In genomic region chr11:115579181-115579825, GRCh38 we compare ENCODE assay signal across 27 cellular contexts.
"Had no signal": no experiment of that assay in that cellular context is flagged by ENCODE, and none has a peak within 500 bp of the region (broad histone marks: within the 10 kb centered on the region; RNA-seq: fewer than 3 reads in every experiment).

No MANE protein-coding gene starts in this region.

- H3K9me3 ChIP-seq: adrenal gland, ascending aorta, esophagus squamous epithelium, gastroesophageal sphincter, heart left ventricle, lower lobe of right lung, thoracic aorta, upper lobe of left lung had no signal

- H3K4me2 ChIP-seq: neural progenitor cell had no signal

- ATAC-seq: activated T-helper 17 cell treated with anti-CD3 and anti-CD28 coated beads, Interleukin-2, amount 50 U/mL, for 72 hours; effector memory CD8-positive, alpha-beta T cell; gastroesophageal sphincter; heart left ventricle; left lobe of liver; lower lobe of right lung; naive thymus-derived CD4-positive, alpha-beta T cell; T-cell; WTC11 had no signal

- H3K36me3 Mint-ChIP-seq: activated naive CD8-positive, alpha-beta T cell; naive thymus-derived CD4-positive, alpha-beta T cell; neural progenitor cell; T-cell; WTC11 had no signal

- H3K4me3 Mint-ChIP-seq: activated naive CD8-positive, alpha-beta T cell; activated T-cell treated with anti-CD3 and anti-CD28 coated beads, Interleukin-2, amount 50 U/mL, for 24 hours; activated T-helper 17 cell treated with anti-CD3 and anti-CD28 coated beads, Interleukin-2, amount 50 U/mL, for 72 hours; central memory CD8-positive, alpha-beta T cell; effector memory CD8-positive, alpha-beta T cell; naive thymus-derived CD4-positive, alpha-beta T cell; neural progenitor cell; T-cell; T-helper 2 cell treated with Interferon-gamma antibody and Interleukin-4, amounts not matched to agents 5 μg/mL and 100 μg/mL, for 36 hours; WTC11 had no signal

- H3K27ac Mint-ChIP-seq: activated naive CD8-positive, alpha-beta T cell; activated T-cell treated with anti-CD3 and anti-CD28 coated beads, Interleukin-2, amount 50 U/mL, for 24 hours; activated T-helper 17 cell treated with anti-CD3 and anti-CD28 coated beads, Interleukin-2, amount 50 U/mL, for 72 hours; effector memory CD8-positive, alpha-beta T cell; naive thymus-derived CD4-positive, alpha-beta T cell; neural progenitor cell; progenitor cell of endocrine pancreas; T-cell; T-helper 2 cell treated with Interferon-gamma antibody and Interleukin-4, amounts not matched to agents 5 μg/mL and 100 μg/mL, for 36 hours; WTC11 had no signal

- H3K4me1 ChIP-seq: adrenal gland, ascending aorta, lower lobe of right lung had no signal

- H2AFZ ChIP-seq: neural progenitor cell had no signal

- H3K27me3 ChIP-seq: adrenal gland, ascending aorta, esophagus squamous epithelium, heart left ventricle, neural progenitor cell, upper lobe of left lung had no signal

- H3K9ac ChIP-seq: neural progenitor cell had no signal

- H3K27me3 Mint-ChIP-seq: activated T-helper 17 cell treated with anti-CD3 and anti-CD28 coated beads, Interleukin-2, amount 50 U/mL, for 72 hours; central memory CD8-positive, alpha-beta T cell; effector memory CD8-positive, alpha-beta T cell; T-cell had no signal

- H3K4me1 Mint-ChIP-seq: activated T-helper 17 cell treated with anti-CD3 and anti-CD28 coated beads, Interleukin-2, amount 50 U/mL, for 72 hours; central memory CD8-positive, alpha-beta T cell; naive thymus-derived CD4-positive, alpha-beta T cell; T-cell had no signal

- H3K9me3 Mint-ChIP-seq: activated T-cell treated with anti-CD3 and anti-CD28 coated beads, Interleukin-2, amount 50 U/mL, for 24 hours; activated T-helper 17 cell treated with anti-CD3 and anti-CD28 coated beads, Interleukin-2, amount 50 U/mL, for 72 hours; central memory CD8-positive, alpha-beta T cell; neural progenitor cell; T-helper 2 cell treated with Interferon-gamma antibody and Interleukin-4, amounts not matched to agents 5 μg/mL and 100 μg/mL, for 36 hours; WTC11 had no signal

- H3K36me3 ChIP-seq: adrenal gland, ascending aorta, esophagus squamous epithelium, gastroesophageal sphincter, heart left ventricle, lower lobe of right lung, neural progenitor cell, thoracic aorta, upper lobe of left lung had no signal

- DNase-seq: activated CD8-positive, alpha-beta memory T cell treated with anti-CD3 and anti-CD28 coated beads for 24 hours; activated CD8-positive, alpha-beta memory T cell treated with anti-CD3 and anti-CD28 coated beads, Interleukin-2, amount 50 U/mL, for 4 hours; activated naive CD4-positive, alpha-beta T cell; activated T-cell treated with anti-CD3 and anti-CD28 coated beads, Interleukin-2, amount 50 U/mL, for 24 hours; adrenal gland; dorsolateral prefrontal cortex; effector memory CD8-positive, alpha-beta T cell; esophagus squamous epithelium; heart left ventricle; kidney; lower lobe of right lung; naive thymus-derived CD4-positive, alpha-beta T cell; stimulated activated CD4-positive, alpha-beta T cell treated with anti-CD3 and anti-CD28 coated beads, Interleukin-2, amount 100 ng/mL, for 48 hours; stimulated activated naive CD4-positive, alpha-beta T cell; T-cell; upper lobe of left lung had no signal

- H3K27ac ChIP-seq: adrenal gland, ascending aorta, dorsolateral prefrontal cortex, esophagus squamous epithelium, gastroesophageal sphincter, heart left ventricle, lower lobe of right lung, neural progenitor cell, thoracic aorta, upper lobe of left lung had no signal

- H3K4me3 ChIP-seq: adrenal gland, ascending aorta, dorsolateral prefrontal cortex, esophagus squamous epithelium, gastroesophageal sphincter, heart left ventricle, lower lobe of right lung, neural progenitor cell, thoracic aorta, upper lobe of left lung had no signal
